ENCODE assay signal across 14 cellular contexts in genomic region chr2:209121691-209122090, GRCh38.
DNase-seq lines count a peak whose midpoint lies in the region; ATAC-seq and TF ChIP-seq lines count a peak whose summit lies in the region.
"Had no signal": no experiment of that assay in that cellular context is flagged by ENCODE, and none has a peak within 500 bp of the region (broad histone marks: within the 10 kb centered on the region; RNA-seq: fewer than 3 reads in every experiment).

No MANE protein-coding gene starts in this region.

- no peak overlapping the region for H3K9ac ChIP-seq in mesendoderm (ENCODE audit: low read length)

- no peaks in the 10 kb centered on the region for H3K27me3 ChIP-seq in mesendoderm (ENCODE audit: insufficient read depth, low read length, poor library complexity)
- H3K27me3 ChIP-seq: body of pancreas had no signal

- no peaks in the 10 kb centered on the region for H3K4me1 ChIP-seq in mesendoderm (ENCODE audit: control insufficient read depth, low read depth, low read length)
- H3K4me1 ChIP-seq: body of pancreas had no signal

- H3K79me1 ChIP-seq in mesendoderm (ENCODE audit: low read length), result no peaks in the 10 kb centered on the region

- no peak overlapping the region for H3K4me3 ChIP-seq in GM12864 (ENCODE audit: low read depth, low read length)
- no peak overlapping the region for H3K4me3 ChIP-seq in mesendoderm (ENCODE audit: low read length)
- H3K4me3 ChIP-seq: body of pancreas had no signal

- H3K23ac ChIP-seq in mesendoderm (ENCODE audit: low read length), result no peak overlapping the region

- H3K36me3 ChIP-seq in mesendoderm (ENCODE audit: control insufficient read depth, insufficient read depth, low read length), result no peaks in the 10 kb centered on the region

- DNase-seq in GM12864 (ENCODE audit: low read depth) (peak; percentile 16), NCI-H345 (lab: John Stamatoyannopoulos, UW) (no peak), mesendoderm (no peak)
- DNase-seq in activated CD4-positive, alpha-beta T cell treated with anti-CD3 and anti-CD28 coated beads for 48 hours, result no peak
- DNase-seq in activated T-cell treated with anti-CD3 and anti-CD28 coated beads, Interleukin-2, amount 50 U/mL, for 48 hours, result no peak
- DNase-seq: body of pancreas; MM.1S; natural killer cell; NK-92 treated with Interleukin-12 subunit alpha and Interleukin-12 subunit beta, amount 100 ng/mL, for 24 hours; stimulated activated naive CD4-positive, alpha-beta T cell; T1000 had no signal

- no peak overlapping the region for H3K18ac ChIP-seq in mesendoderm (ENCODE audit: low read length)

- H4K5ac ChIP-seq in mesendoderm (ENCODE audit: low read length), result no peak overlapping the region

- no peaks in the 10 kb centered on the region for H3K79me2 ChIP-seq in mesendoderm (ENCODE audit: control insufficient read depth, insufficient read depth, low read length)

- no peak overlapping the region for H3K27ac ChIP-seq in mesendoderm (ENCODE audit: low read depth, low read length)
- H3K27ac ChIP-seq: body of pancreas had no signal

- H2BK5ac ChIP-seq in mesendoderm (ENCODE audit: low read length), result no peak overlapping the region

- no peak overlapping the region for H3K4ac ChIP-seq in mesendoderm (ENCODE audit: low read depth, low read length)

- H3K56ac ChIP-seq in mesendoderm (ENCODE audit: low read length), result no peak overlapping the region

- H3K4me2 ChIP-seq in mesendoderm (ENCODE audit: low read length), result no peak overlapping the region

- ATAC-seq in GM19452 (IDR thresholded peaks at IDR 0.05; ENCODE audit: unreplicated experiment) (peak; percentile 93), HG02938 (IDR thresholded peaks at IDR 0.05; ENCODE audit: unreplicated experiment) (peak; percentile 96), HG03571 (IDR thresholded peaks at IDR 0.05; ENCODE audit: unreplicated experiment) (peak; percentile 84)
- ATAC-seq: body of pancreas, natural killer cell had no signal

- H2BK120ac ChIP-seq in mesendoderm (ENCODE audit: low read depth, low read length), result no peak overlapping the region

- no CpG with 5 or more reads among the region's 2 CpGs for WGBS in mesendoderm (ENCODE audit: extremely low coverage, insufficient coverage, low lambda C conversion rate)

- no peak for TF ChIP-seq CTCF in GM12864 (IDR thresholded peaks at IDR 0.05; ENCODE audit: low read depth, low read length, missing control alignments)

- H4K8ac ChIP-seq in mesendoderm (ENCODE audit: low read depth, low read length), result no peak overlapping the region

- no peak overlapping the region for H2AK5ac ChIP-seq in mesendoderm (ENCODE audit: low read length)

- H2BK15ac ChIP-seq in mesendoderm (replicated peaks; ENCODE audit: low read depth), result no peak overlapping the region
